Comparison of ENCODE assay signal across 15 cellular contexts in the genomic region with DNA sequence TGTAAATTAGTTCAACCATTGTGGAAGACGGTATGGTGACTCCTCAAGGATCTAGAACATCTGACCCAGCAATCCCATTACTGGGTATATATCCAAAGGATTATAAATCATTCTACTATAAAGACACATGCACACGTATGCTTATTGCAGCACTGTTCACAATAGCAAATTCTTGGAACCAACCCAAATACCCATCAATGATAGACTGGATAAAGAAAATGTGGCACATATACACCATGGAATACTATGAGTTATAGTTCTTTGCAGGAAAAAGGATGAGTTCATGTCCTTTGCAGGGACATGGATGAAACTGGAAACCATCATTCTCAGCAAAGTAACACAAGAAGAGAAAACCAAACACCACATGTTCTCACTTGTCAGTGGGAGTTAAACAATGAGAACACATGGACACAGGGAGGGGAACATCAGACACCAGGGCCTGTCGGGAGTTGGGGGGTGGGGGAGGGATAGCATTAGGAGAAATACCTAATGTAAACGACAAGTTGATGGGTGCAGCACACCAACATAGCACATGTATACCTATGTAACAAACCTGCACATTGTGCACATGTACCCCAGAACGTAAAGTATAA. TPM values are rescaled to one million over a fixed set of nuclear protein-coding genes. Genes with fewer than 3 reads are reported as not detected.
"Had no signal": no experiment of that assay in that cellular context is flagged by ENCODE, and none has a peak within 500 bp of the region (broad histone marks: within the 10 kb centered on the region; RNA-seq: fewer than 3 reads in every experiment).

No MANE protein-coding gene starts in this region.

RNA-seq across cellular contexts. Expression of a gene that starts 28.5 kb away (rescaled TPM):
- total RNA-seq: colonic mucosa, dermis blood vessel endothelial cell, gastroesophageal sphincter, kidney epithelial cell, left ventricle myocardium superior, lower lobe of right lung, natural killer cell, osteoblast, prostate gland, renal cortical epithelial cell, sigmoid colon, thoracic aorta, tibial nerve had no signal
- polyA plus RNA-seq: right cardiac atrium, sigmoid colon, small intestine had no signal
